Comparison of ENCODE assay signal across 1 cellular context in the genomic region with DNA sequence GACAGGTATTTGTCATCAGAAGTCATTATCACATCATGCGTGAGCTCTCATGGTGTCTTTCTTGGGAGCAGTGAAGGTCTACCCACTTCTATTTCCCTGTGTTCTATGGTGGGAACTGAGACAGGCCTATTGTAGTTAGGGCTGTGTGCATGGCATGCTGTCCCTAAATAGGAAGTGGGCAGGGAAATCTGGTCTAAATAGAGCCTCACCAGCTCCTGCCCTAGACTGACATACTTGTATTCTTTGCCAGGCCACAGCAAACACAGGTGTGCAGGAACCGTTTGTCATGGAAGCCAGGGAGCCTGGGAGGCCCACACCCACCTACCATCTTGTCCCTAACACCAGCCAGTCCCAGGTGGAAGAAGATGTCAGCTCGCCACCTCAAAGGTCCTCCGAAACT.
TF ChIP-seq lines count a peak whose summit lies in the region.

No MANE protein-coding gene starts in this region.

TF ChIP-seq in GM12878, 131 proteins besides CTCF, POLR2A, EP300 and RAD21:
- TF ChIP-seq STAT3 (IDR thresholded peaks at IDR 0.05; ENCODE audit: low read depth, low read length): no peak
- no peak for TF ChIP-seq FOS (IDR thresholded peaks at IDR 0.05; ENCODE audit: borderline replicate concordance, extremely low read depth, insufficient read length)
- no peak for TF ChIP-seq EGR1 (IDR thresholded peaks at IDR 0.05; ENCODE audit: borderline replicate concordance in 1 of 2, low read depth in 2 of 2, low read length in 2 of 2)
- TF ChIP-seq HDAC2 (IDR thresholded peaks at IDR 0.05): no peak
- TF ChIP-seq YY1 (IDR thresholded peaks at IDR 0.05; ENCODE audit: low read depth, low read length): no peak
- TF ChIP-seq PAX8 (IDR thresholded peaks at IDR 0.05): no peak
- TF ChIP-seq, protein P1, sequence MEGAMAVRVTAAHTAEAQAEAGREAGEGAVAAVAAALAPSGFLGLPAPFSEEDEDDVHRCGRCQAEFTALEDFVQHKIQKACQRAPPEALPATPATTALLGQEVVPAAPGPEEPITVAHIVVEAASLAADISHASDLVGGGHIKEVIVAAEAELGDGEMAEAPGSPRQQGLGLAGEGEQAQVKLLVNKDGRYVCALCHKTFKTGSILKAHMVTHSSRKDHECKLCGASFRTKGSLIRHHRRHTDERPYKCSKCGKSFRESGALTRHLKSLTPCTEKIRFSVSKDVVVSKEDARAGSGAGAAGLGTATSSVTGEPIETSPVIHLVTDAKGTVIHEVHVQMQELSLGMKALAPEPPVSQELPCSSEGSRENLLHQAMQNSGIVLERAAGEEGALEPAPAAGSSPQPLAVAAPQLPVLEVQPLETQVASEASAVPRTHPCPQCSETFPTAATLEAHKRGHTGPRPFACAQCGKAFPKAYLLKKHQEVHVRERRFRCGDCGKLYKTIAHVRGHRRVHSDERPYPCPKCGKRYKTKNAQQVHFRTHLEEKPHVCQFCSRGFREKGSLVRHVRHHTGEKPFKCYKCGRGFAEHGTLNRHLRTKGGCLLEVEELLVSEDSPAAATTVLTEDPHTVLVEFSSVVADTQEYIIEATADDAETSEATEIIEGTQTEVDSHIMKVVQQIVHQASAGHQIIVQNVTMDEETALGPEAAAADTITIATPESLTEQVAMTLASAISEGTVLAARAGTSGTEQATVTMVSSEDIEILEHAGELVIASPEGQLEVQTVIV (IDR thresholded peaks at IDR 0.05; ENCODE audit: borderline replicate concordance, partially characterized antibody): no peak
- TF ChIP-seq RAD51 (IDR thresholded peaks at IDR 0.05): no peak
- TF ChIP-seq KAT2A (conservative IDR thresholded peaks at IDR 0.05; ENCODE audit: control insufficient read depth, low read depth, low read length): no peak
- no peak for TF ChIP-seq CBX3 (IDR thresholded peaks at IDR 0.05; ENCODE audit: borderline replicate concordance, low read depth)
- TF ChIP-seq CBFB (IDR thresholded peaks at IDR 0.05; ENCODE audit: low read depth): no peak
- TF ChIP-seq, protein P2, sequence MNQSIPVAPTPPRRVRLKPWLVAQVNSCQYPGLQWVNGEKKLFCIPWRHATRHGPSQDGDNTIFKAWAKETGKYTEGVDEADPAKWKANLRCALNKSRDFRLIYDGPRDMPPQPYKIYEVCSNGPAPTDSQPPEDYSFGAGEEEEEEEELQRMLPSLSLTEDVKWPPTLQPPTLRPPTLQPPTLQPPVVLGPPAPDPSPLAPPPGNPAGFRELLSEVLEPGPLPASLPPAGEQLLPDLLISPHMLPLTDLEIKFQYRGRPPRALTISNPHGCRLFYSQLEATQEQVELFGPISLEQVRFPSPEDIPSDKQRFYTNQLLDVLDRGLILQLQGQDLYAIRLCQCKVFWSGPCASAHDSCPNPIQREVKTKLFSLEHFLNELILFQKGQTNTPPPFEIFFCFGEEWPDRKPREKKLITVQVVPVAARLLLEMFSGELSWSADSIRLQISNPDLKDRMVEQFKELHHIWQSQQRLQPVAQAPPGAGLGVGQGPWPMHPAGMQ (IDR thresholded peaks at IDR 0.05; ENCODE audit: borderline replicate concordance): no peak
- no peak for TF ChIP-seq WRNIP1 (IDR thresholded peaks at IDR 0.05; ENCODE audit: borderline replicate concordance, low read depth, low read length)
